In genomic region chr17:40525294-40525693, GRCh38 we compare ENCODE assay signal across 35 cellular contexts. TPM values are rescaled to one million over a fixed set of nuclear protein-coding genes. Genes with fewer than 3 reads are reported as not detected.
"Had no signal": no experiment of that assay in that cellular context is flagged by ENCODE, and none has a peak within 500 bp of the region (broad histone marks: within the 10 kb centered on the region; RNA-seq: fewer than 3 reads in every experiment).

No MANE protein-coding gene starts in this region.

- H3K4me3 Mint-ChIP-seq: activated CD8-positive, alpha-beta memory T cell treated with anti-CD3 and anti-CD28 coated beads, Interleukin-2, amount 10 ng/mL, durations not matched to agents 7 days and 5 days; activated CD8-positive, alpha-beta T cell treated with anti-CD3 and anti-CD28 coated beads, Interleukin-2, amount 10 ng/mL, durations not matched to agents 7 days and 5 days; activated naive CD8-positive, alpha-beta T cell treated with anti-CD3 and anti-CD28 coated beads for 36 hours; effector memory CD8-positive, alpha-beta T cell; nephron; stimulated activated effector memory CD8-positive, alpha-beta T cell treated with anti-CD3 and anti-CD28 coated beads, Interleukin-12 subunit alpha, Interleukin-12 subunit beta, amount 100 ng/mL, for 72 hours; stimulated activated naive CD8-positive, alpha-beta T cell treated with anti-CD3 and anti-CD28 coated beads, Interleukin-15, Interleukin-2, amounts not matched to agents 100 ng/mL and 50 ng/mL, for 24 hours; T-helper 2 cell treated with Interferon-gamma antibody and Interleukin-4, amounts not matched to agents 5 μg/mL and 100 μg/mL, for 36 hours had no signal

- DNase-seq: activated CD4-positive, alpha-beta T cell treated with anti-CD3 and anti-CD28 coated beads for 1 hour; activated CD8-positive, alpha-beta memory T cell treated with anti-CD3 and anti-CD28 coated beads, Interleukin-2, amount 10 ng/mL, durations not matched to agents 7 days and 5 days; activated CD8-positive, alpha-beta T cell treated with anti-CD3 and anti-CD28 coated beads, Interleukin-2, amount 10 ng/mL, durations not matched to agents 7 days and 5 days; activated naive CD4-positive, alpha-beta T cell treated with Interleukin-2 at 50 U/mL for 16 hours; activated naive CD8-positive, alpha-beta T cell treated with anti-CD3 and anti-CD28 coated beads for 36 hours; brain microvascular endothelial cell; cortex of kidney; effector memory CD8-positive, alpha-beta T cell; erythroblast; gastrocnemius medialis; glutamatergic neuron; islet precursor cell; left cardiac atrium; left ventricle myocardium superior; mucosa of descending colon; stimulated activated CD4-positive, alpha-beta T cell treated with anti-CD3 and anti-CD28 coated beads, Interleukin-12 subunit alpha, Interleukin-12 subunit beta, amount 100 ng/mL, for 4 hours; stimulated activated CD4-positive, alpha-beta T cell treated with anti-CD3 and anti-CD28 coated beads, Interleukin-4, amount 100 ng/mL, for 1 hour; T-helper 1 cell; trophoblast cell had no signal

- H3K27me3 Mint-ChIP-seq: activated naive CD8-positive, alpha-beta T cell treated with anti-CD3 and anti-CD28 coated beads for 36 hours; effector memory CD8-positive, alpha-beta T cell; stimulated activated naive CD8-positive, alpha-beta T cell treated with anti-CD3 and anti-CD28 coated beads, Interleukin-15, Interleukin-2, amounts not matched to agents 100 ng/mL and 50 ng/mL, for 24 hours had no signal

- H3K9me3 Mint-ChIP-seq: effector memory CD8-positive, alpha-beta T cell had no signal

- ATAC-seq: activated CD8-positive, alpha-beta memory T cell treated with anti-CD3 and anti-CD28 coated beads, Interleukin-2, amount 10 ng/mL, durations not matched to agents 7 days and 5 days; activated CD8-positive, alpha-beta T cell treated with anti-CD3 and anti-CD28 coated beads, Interleukin-2, amount 10 ng/mL, durations not matched to agents 7 days and 5 days; effector memory CD8-positive, alpha-beta T cell; gastrocnemius medialis; left cardiac atrium; left ventricle myocardium superior; mucosa of descending colon; sciatic nerve; stimulated activated effector memory CD8-positive, alpha-beta T cell treated with anti-CD3 and anti-CD28 coated beads, Interleukin-12 subunit alpha, Interleukin-12 subunit beta, amount 100 ng/mL, for 72 hours had no signal

- H3K27ac Mint-ChIP-seq: activated CD8-positive, alpha-beta memory T cell treated with anti-CD3 and anti-CD28 coated beads, Interleukin-2, amount 10 ng/mL, durations not matched to agents 7 days and 5 days; activated CD8-positive, alpha-beta T cell treated with anti-CD3 and anti-CD28 coated beads, Interleukin-2, amount 10 ng/mL, durations not matched to agents 7 days and 5 days; activated naive CD8-positive, alpha-beta T cell treated with anti-CD3 and anti-CD28 coated beads for 36 hours; activated T-helper 2 cell treated with anti-CD3 and anti-CD28 coated beads, Interferon-gamma antibody, Interleukin-2, Interleukin-4, amounts not matched to agents 10 μg/mL and 5 μg/mL and 100 μg/mL, durations not matched to agents 14 hours and 24 hours and 36 hours; effector memory CD8-positive, alpha-beta T cell; progenitor cell of endocrine pancreas; stimulated activated effector memory CD8-positive, alpha-beta T cell treated with anti-CD3 and anti-CD28 coated beads, Interleukin-12 subunit alpha, Interleukin-12 subunit beta, amount 100 ng/mL, for 72 hours; stimulated activated naive CD8-positive, alpha-beta T cell treated with anti-CD3 and anti-CD28 coated beads, Interleukin-15, Interleukin-2, amounts not matched to agents 100 ng/mL and 50 ng/mL, for 24 hours; T-helper 2 cell treated with Interferon-gamma antibody and Interleukin-4, amounts not matched to agents 5 μg/mL and 100 μg/mL, for 36 hours had no signal

RNA-seq across cellular contexts. Expression of gene TNS4, which starts 23.9 kb away (rescaled TPM):
- total RNA-seq: ascending aorta, cardiac septum, cerebellum, left cardiac atrium, left ventricle myocardium superior, lung microvascular endothelial cell, myocyte, progenitor cell of endocrine pancreas, subcutaneous adipose tissue had no signal

RNA-seq across cellular contexts. Expression of gene CCR7, which starts 40.0 kb away (rescaled TPM):
- total RNA-seq: ascending aorta, cerebellum, lung microvascular endothelial cell, myocyte, osteocyte, progenitor cell of endocrine pancreas, renal cortical epithelial cell, thoracic aorta had no signal
